In genomic region chr11:78749243-78749730, GRCh38 we compare ENCODE assay signal across 19 cellular contexts.
DNase-seq lines count a peak whose midpoint lies in the region; ATAC-seq and TF ChIP-seq lines count a peak whose summit lies in the region.
"Had no signal": no experiment of that assay in that cellular context is flagged by ENCODE, and none has a peak within 500 bp of the region (broad histone marks: within the 10 kb centered on the region; RNA-seq: fewer than 3 reads in every experiment).

No MANE protein-coding gene starts in this region.

- no CpG with 5 or more reads among the region's 2 CpGs for WGBS in IMR-90 (ENCODE audit: extremely low coverage in 2 of 2, insufficient read length in 1 of 2), 2 experiments

- H3K9me1 ChIP-seq in IMR-90 (ENCODE audit: insufficient read depth, low read length), result peaks cover 6% of the 10 kb centered on the region; the same call in 1 of the 2 replicates

- BruUV-seq in IMR-90 (replicated peaks; lab: Mats Ljungman, UMichigan), result no TSS peak

- H3K4me1 ChIP-seq in BE2C (peaks cover 29% of the 10 kb centered on the region), IMR-90 (ENCODE audit: control insufficient read depth, insufficient read depth, low read length) (no peaks in the 10 kb centered on the region)
- H3K4me1 ChIP-seq: HAP-1 had no signal

- H2BK20ac ChIP-seq in IMR-90 (ENCODE audit: low read depth, low read length), result no peak overlapping the region

- TF ChIP-seq RAD21 in IMR-90 (IDR thresholded peaks at IDR 0.05; ENCODE audit: low read length), result no peak

- no peak overlapping the region for H3K4ac ChIP-seq in IMR-90 (ENCODE audit: low read depth, low read length)

- ATAC-seq in IMR-90 (ENCODE audit: low read depth) (peak; percentile 44), HG03432 (IDR thresholded peaks at IDR 0.05; ENCODE audit: unreplicated experiment) (no peak)

- no peak overlapping the region for H3K18ac ChIP-seq in IMR-90 (ENCODE audit: low read depth, low read length)

- H4K20me1 ChIP-seq in IMR-90 (ENCODE audit: insufficient read depth, low read length), result no peaks in the 10 kb centered on the region

- no peak for TF ChIP-seq POLR2A in IMR-90 (IDR thresholded peaks at IDR 0.05; ENCODE audit: low read depth, low read length)

- H4K8ac ChIP-seq in IMR-90 (ENCODE audit: low read depth in 2 of 2, low read length in 2 of 2), result no peak overlapping the region

- POLR2A ChIA-PET in IMR-90 (lab: Charles Lee; ENCODE audit: unreplicated experiment), result no interaction called here

- H2AK9ac ChIP-seq in IMR-90 (replicated peaks; ENCODE audit: low read depth, low read length, poor library complexity), result no peak overlapping the region

- TF ChIP-seq CTCF in BE2C (IDR thresholded peaks at IDR 0.05; ENCODE audit: low read depth, low read length) (peak; percentile 19; the same call in 1 of the 2 replicates), IMR-90 (conservative IDR thresholded peaks at IDR 0.05; ENCODE audit: low read depth, low read length) (no peak)

- intact Hi-C loops in IMR-90 (cut with micrococcal nuclease), result no loop called here

- no peak overlapping the region for H4K5ac ChIP-seq in IMR-90 (ENCODE audit: low read depth, low read length)

- H3K4me3 ChIP-seq in BE2C (ENCODE audit: low read depth, low read length), result peak overlapping the region; percentile 19; the same call in 1 of the 2 replicates
- no peak overlapping the region for H3K4me3 ChIP-seq in IMR-90 (ENCODE audit: insufficient read depth, low read depth, low read length)
- H3K4me3 ChIP-seq: GM23248, HAP-1 had no signal

- H2AK5ac ChIP-seq in IMR-90 (ENCODE audit: low read depth, low read length), result no peak overlapping the region

- no peak overlapping the region for H3K27ac ChIP-seq in IMR-90 (ENCODE audit: insufficient read depth, low read length)
- H3K27ac ChIP-seq: GM23248 had no signal

- no peak overlapping the region for H2AFZ ChIP-seq in IMR-90 (replicated peaks; ENCODE audit: low read length, poor library complexity)
- H2AFZ ChIP-seq: GM23248 had no signal

- no peak overlapping the region for H3K56ac ChIP-seq in IMR-90 (ENCODE audit: extremely low read depth, insufficient read depth, low read length)

- no peak overlapping the region for H2BK5ac ChIP-seq in IMR-90 (ENCODE audit: low read depth, low read length, poor library complexity, severe bottlenecking)

- no peaks in the 10 kb centered on the region for H3K79me1 ChIP-seq in IMR-90 (ENCODE audit: low read depth in 1 of 2, low read length in 2 of 2)

- in situ Hi-C loops in IMR-90 (cut with MboI; ENCODE audit: low sequenced_read_pairs), result no loop called here

- H3K23ac ChIP-seq in IMR-90 (ENCODE audit: low read depth, low read length), result no peak overlapping the region

- H3K9ac ChIP-seq in IMR-90 (ENCODE audit: low read depth, low read length), result no peak overlapping the region
- H3K9ac ChIP-seq: GM23248 had no signal

- H3K4me2 ChIP-seq in IMR-90 (ENCODE audit: low read depth, low read length), result no peak overlapping the region

- H2BK15ac ChIP-seq in IMR-90 (ENCODE audit: low read depth, low read length), result no peak overlapping the region

- dilution Hi-C loops in IMR-90 (cut with HindIII; ENCODE audit: low sequenced_read_pairs, unreplicated experiment), result no loop called here

- CTCF ChIA-PET in IMR-90 (lab: Yijun Ruan, JAX), result interaction anchor here (0.7 kb wide), 1 partner anchor 14 kb away, joined by 4 read pairs; no protein-coding TSS in a partner anchor

- H3K36me3 ChIP-seq in BE2C, result peaks cover 31% of the 10 kb centered on the region
- peaks cover 9% of the 10 kb centered on the region; the same call in 1 of the 2 replicates for H3K36me3 ChIP-seq in IMR-90 (ENCODE audit: control insufficient read depth, insufficient read depth, low read length)
- H3K36me3 ChIP-seq: HAP-1 had no signal

- DNase-seq in BE2C, result peak; percentile 74
- no peak for DNase-seq in IMR-90
- DNase-seq in NCI-H146 treated with DMSO at 0.1 percent for 48 hours (lab: John Stamatoyannopoulos, UW; ENCODE audit: unreplicated experiment), result peak; percentile 72
- peak; percentile 47 for DNase-seq in NCI-H748 treated with DMSO at 0.1 percent for 48 hours (lab: John Stamatoyannopoulos, UW)
- DNase-seq in pons (ENCODE audit: low spot score), result no peak
- no peak for DNase-seq in activated CD4-positive, alpha-beta T cell treated with anti-CD3 and anti-CD28 coated beads for 48 hours
- DNase-seq in iPS-NIHi7 (ENCODE audit: extremely low spot score), result no peak
- DNase-seq: 8988T; CD4-positive, CD25-positive, alpha-beta regulatory T cell; DMS79; GM23248; NCI-H1694; NCI-H2107; NCI-H226; NCI-H526; Right ventricle myocardium superior; T1000 had no signal

- H2BK120ac ChIP-seq in IMR-90 (ENCODE audit: low read depth, low read length), result no peak overlapping the region

- no peak overlapping the region for H3K14ac ChIP-seq in IMR-90 (replicated peaks; ENCODE audit: low read depth, low read length)

- H3K9me3 ChIP-seq in BE2C, result no peaks in the 10 kb centered on the region
- no peaks in the 10 kb centered on the region for H3K9me3 ChIP-seq in IMR-90 (ENCODE audit: control insufficient read depth, insufficient read depth, low read length)
- H3K9me3 ChIP-seq: HAP-1 had no signal

- no peak overlapping the region for H4K91ac ChIP-seq in IMR-90 (ENCODE audit: insufficient read depth, low read depth, low read length)

- no peaks in the 10 kb centered on the region for H3K27me3 ChIP-seq in BE2C
- no peaks in the 10 kb centered on the region for H3K27me3 ChIP-seq in IMR-90 (ENCODE audit: control insufficient read depth, insufficient read depth, low read length)

TF ChIP-seq in IMR-90, 13 proteins besides CTCF, POLR2A, EP300 and RAD21:
- no peak for TF ChIP-seq FOS (IDR thresholded peaks at IDR 0.05; ENCODE audit: low read depth, low read length)
- TF ChIP-seq MAFK (IDR thresholded peaks at IDR 0.05; ENCODE audit: low read depth, low read length), result no peak
- no peak for TF ChIP-seq MXI1 (IDR thresholded peaks at IDR 0.05; ENCODE audit: borderline replicate concordance, low read depth, low read length)
- TF ChIP-seq RFX5 (IDR thresholded peaks at IDR 0.05; ENCODE audit: low read depth, low read length), result no peak
- no peak for TF ChIP-seq MAZ (IDR thresholded peaks at IDR 0.05; ENCODE audit: borderline replicate concordance, low read depth, low read length)
- TF ChIP-seq RCOR1 (IDR thresholded peaks at IDR 0.05; ENCODE audit: insufficient replicate concordance, low read length), result no peak
- no peak for TF ChIP-seq NFE2L2 (IDR thresholded peaks at IDR 0.05; ENCODE audit: low read depth, low read length)
- TF ChIP-seq USF2 (IDR thresholded peaks at IDR 0.05; ENCODE audit: low read depth, low read length), result no peak
- TF ChIP-seq SMC3 (IDR thresholded peaks at IDR 0.05; ENCODE audit: low read depth, low read length), result no peak
- TF ChIP-seq CHD1 (IDR thresholded peaks at IDR 0.05; ENCODE audit: low read depth, low read length), result no peak

Comparison
In these comparisons a context has a peak if more than half of its experiments do, and no peak if none do; other contexts are left out.
1. DNase-seq: peak in BE2C (single experiment), NCI-H146 treated with DMSO at 0.1 percent for 48 hours (single experiment) and NCI-H748 treated with DMSO at 0.1 percent for 48 hours (single experiment); none in IMR-90 (single experiment), pons (single experiment), activated CD4-positive, alpha-beta T cell treated with anti-CD3 and anti-CD28 coated beads for 48 hours (single experiment) and iPS-NIHi7 (single experiment).